ENCODE assay signal across 2 cellular contexts in the genomic region with DNA sequence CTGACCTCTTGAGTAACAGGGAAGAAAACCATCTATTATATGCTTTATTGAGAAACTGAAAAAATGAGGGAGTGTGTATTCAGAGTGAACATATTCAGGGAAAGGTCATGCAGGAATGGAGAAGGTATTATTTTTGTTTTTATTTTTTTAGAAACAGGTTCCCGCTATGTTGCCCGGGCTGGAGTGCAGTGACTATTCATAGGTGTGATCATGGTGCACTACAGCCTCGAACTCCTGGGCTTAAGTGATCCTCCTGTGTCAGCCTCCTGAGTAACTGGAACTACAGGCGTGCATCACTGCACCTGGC.
TF ChIP-seq lines count a peak whose summit lies in the region.

No MANE protein-coding gene starts in this region.

TF ChIP-seq in HCT116, 20 proteins besides CTCF, POLR2A, EP300 and RAD21:
- TF ChIP-seq JUND (IDR thresholded peaks at IDR 0.05) (no peak), SP1 (IDR thresholded peaks at IDR 0.05; ENCODE audit: low read depth) (0 out of 2 replicates have a peak, but pooled peaks have one; percentile 13)

TF ChIP-seq in K562, 482 proteins besides CTCF, POLR2A, EP300 and RAD21:
- TF ChIP-seq SLC30A9 (CRISPR knock-in tag; IDR thresholded peaks at IDR 0.05) (no peak), NCOA6 (IDR thresholded peaks at IDR 0.05) (no peak), NR2C1 (IDR thresholded peaks at IDR 0.05) (0 out of 2 replicates have a peak, but pooled peaks have one; percentile 34), NR2C1 (tag; IDR thresholded peaks at IDR 0.05) (no peak; the same call in 1 of the 2 replicates), PRPF4 (IDR thresholded peaks at IDR 0.05; ENCODE audit: insufficient read depth, low read depth, low read length, poor library complexity, severe bottlenecking) (no peak), FOSL1 (tag; conservative IDR thresholded peaks at IDR 0.05) (0 out of 2 replicates have a peak, but pooled peaks have one; percentile 1), NFIX (CRISPR knock-in tag; IDR thresholded peaks at IDR 0.05; ENCODE audit: low read depth) (no peak), ELF1 (tag; IDR thresholded peaks at IDR 0.05) (peak; percentile 34; the same call in 1 of the 2 replicates), NR2C2 (CRISPR knock-in tag; IDR thresholded peaks at IDR 0.05) (no peak), NR2C2 (tag; IDR thresholded peaks at IDR 0.05) (peak; percentile 32; the same call in 1 of the 2 replicates), TBL1XR1 (IDR thresholded peaks at IDR 0.05; ENCODE audit: low read length in 2 of 2) (0 out of 4 replicates have a peak, but pooled peaks of 1 of the 2 experiments have one; percentile 27), MTA2 (IDR thresholded peaks at IDR 0.05; ENCODE audit: low read depth) (no peak), BRD9 (IDR thresholded peaks at IDR 0.05; ENCODE audit: low read depth, partially characterized antibody) (no peak), POLR2AphosphoS2 (IDR thresholded peaks at IDR 0.05; ENCODE audit: low read length) (peak; percentile 28; the same call in 1 of the 2 replicates), PYGO2 (tag; IDR thresholded peaks at IDR 0.05) (no peak), GABPA (tag; conservative IDR thresholded peaks at IDR 0.05; ENCODE audit: low read depth) (peak; percentile 39; the same call in 1 of the 2 replicates), ADNP (tag; IDR thresholded peaks at IDR 0.05) (0 out of 2 replicates have a peak, but pooled peaks have one; percentile 2), MECOM (CRISPR knock-in tag; IDR thresholded peaks at IDR 0.05) (no peak)
- TF ChIP-seq, protein P1, sequence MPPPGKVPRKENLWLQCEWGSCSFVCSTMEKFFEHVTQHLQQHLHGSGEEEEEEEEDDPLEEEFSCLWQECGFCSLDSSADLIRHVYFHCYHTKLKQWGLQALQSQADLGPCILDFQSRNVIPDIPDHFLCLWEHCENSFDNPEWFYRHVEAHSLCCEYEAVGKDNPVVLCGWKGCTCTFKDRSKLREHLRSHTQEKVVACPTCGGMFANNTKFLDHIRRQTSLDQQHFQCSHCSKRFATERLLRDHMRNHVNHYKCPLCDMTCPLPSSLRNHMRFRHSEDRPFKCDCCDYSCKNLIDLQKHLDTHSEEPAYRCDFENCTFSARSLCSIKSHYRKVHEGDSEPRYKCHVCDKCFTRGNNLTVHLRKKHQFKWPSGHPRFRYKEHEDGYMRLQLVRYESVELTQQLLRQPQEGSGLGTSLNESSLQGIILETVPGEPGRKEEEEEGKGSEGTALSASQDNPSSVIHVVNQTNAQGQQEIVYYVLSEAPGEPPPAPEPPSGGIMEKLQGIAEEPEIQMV (tag; conservative IDR thresholded peaks at IDR 0.05; ENCODE audit: low read depth) = 0 out of 2 replicates have a peak, but pooled peaks have one; percentile 37
- TF ChIP-seq, protein P2, sequence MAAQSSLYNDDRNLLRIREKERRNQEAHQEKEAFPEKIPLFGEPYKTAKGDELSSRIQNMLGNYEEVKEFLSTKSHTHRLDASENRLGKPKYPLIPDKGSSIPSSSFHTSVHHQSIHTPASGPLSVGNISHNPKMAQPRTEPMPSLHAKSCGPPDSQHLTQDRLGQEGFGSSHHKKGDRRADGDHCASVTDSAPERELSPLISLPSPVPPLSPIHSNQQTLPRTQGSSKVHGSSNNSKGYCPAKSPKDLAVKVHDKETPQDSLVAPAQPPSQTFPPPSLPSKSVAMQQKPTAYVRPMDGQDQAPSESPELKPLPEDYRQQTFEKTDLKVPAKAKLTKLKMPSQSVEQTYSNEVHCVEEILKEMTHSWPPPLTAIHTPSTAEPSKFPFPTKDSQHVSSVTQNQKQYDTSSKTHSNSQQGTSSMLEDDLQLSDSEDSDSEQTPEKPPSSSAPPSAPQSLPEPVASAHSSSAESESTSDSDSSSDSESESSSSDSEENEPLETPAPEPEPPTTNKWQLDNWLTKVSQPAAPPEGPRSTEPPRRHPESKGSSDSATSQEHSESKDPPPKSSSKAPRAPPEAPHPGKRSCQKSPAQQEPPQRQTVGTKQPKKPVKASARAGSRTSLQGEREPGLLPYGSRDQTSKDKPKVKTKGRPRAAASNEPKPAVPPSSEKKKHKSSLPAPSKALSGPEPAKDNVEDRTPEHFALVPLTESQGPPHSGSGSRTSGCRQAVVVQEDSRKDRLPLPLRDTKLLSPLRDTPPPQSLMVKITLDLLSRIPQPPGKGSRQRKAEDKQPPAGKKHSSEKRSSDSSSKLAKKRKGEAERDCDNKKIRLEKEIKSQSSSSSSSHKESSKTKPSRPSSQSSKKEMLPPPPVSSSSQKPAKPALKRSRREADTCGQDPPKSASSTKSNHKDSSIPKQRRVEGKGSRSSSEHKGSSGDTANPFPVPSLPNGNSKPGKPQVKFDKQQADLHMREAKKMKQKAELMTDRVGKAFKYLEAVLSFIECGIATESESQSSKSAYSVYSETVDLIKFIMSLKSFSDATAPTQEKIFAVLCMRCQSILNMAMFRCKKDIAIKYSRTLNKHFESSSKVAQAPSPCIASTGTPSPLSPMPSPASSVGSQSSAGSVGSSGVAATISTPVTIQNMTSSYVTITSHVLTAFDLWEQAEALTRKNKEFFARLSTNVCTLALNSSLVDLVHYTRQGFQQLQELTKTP (IDR thresholded peaks at IDR 0.05; ENCODE audit: low read depth in 1 of 2, partially characterized antibody in 2 of 2) = no peak
- TF ChIP-seq, protein P3, sequence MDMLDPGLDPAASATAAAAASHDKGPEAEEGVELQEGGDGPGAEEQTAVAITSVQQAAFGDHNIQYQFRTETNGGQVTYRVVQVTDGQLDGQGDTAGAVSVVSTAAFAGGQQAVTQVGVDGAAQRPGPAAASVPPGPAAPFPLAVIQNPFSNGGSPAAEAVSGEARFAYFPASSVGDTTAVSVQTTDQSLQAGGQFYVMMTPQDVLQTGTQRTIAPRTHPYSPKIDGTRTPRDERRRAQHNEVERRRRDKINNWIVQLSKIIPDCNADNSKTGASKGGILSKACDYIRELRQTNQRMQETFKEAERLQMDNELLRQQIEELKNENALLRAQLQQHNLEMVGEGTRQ (CRISPR knock-in tag; IDR thresholded peaks at IDR 0.05) = no peak
- TF ChIP-seq, protein P4, sequence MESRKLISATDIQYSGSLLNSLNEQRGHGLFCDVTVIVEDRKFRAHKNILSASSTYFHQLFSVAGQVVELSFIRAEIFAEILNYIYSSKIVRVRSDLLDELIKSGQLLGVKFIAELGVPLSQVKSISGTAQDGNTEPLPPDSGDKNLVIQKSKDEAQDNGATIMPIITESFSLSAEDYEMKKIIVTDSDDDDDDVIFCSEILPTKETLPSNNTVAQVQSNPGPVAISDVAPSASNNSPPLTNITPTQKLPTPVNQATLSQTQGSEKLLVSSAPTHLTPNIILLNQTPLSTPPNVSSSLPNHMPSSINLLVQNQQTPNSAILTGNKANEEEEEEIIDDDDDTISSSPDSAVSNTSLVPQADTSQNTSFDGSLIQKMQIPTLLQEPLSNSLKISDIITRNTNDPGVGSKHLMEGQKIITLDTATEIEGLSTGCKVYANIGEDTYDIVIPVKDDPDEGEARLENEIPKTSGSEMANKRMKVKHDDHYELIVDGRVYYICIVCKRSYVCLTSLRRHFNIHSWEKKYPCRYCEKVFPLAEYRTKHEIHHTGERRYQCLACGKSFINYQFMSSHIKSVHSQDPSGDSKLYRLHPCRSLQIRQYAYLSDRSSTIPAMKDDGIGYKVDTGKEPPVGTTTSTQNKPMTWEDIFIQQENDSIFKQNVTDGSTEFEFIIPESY (CRISPR knock-in tag; IDR thresholded peaks at IDR 0.05) = 0 out of 2 replicates have a peak, but pooled peaks have one; percentile 0
